In genomic region chr14:54652188-54652889, GRCh38 we compare ENCODE assay signal across 9 cellular contexts.
DNase-seq lines count a peak whose midpoint lies in the region; ATAC-seq, FAIRE-seq and TF ChIP-seq lines count a peak whose summit lies in the region.
"Had no signal": no experiment of that assay in that cellular context is flagged by ENCODE, and none has a peak within 500 bp of the region (broad histone marks: within the 10 kb centered on the region; RNA-seq: fewer than 3 reads in every experiment).

No MANE protein-coding gene starts in this region.

- H3K79me1 ChIP-seq in H1 (ENCODE audit: low read depth, low read length), result no peaks in the 10 kb centered on the region; the same call in 1 of the 2 replicates

- no peaks in the 10 kb centered on the region for H3K9me3 ChIP-seq in H1 (ENCODE audit: insufficient read depth in 2 of 2, low read depth in 1 of 2, low read length in 1 of 2)
- no peaks in the 10 kb centered on the region for H3K9me3 ChIP-seq in lower lobe of right lung
- no peaks in the 10 kb centered on the region for H3K9me3 ChIP-seq in aorta (ENCODE audit: control insufficient read depth, low read length)

- no peaks in the 10 kb centered on the region for H4K20me1 ChIP-seq in H1 (replicated peaks in 1 of 2; ENCODE audit: control insufficient read depth in 1 of 2, insufficient read depth in 2 of 2, low read length in 2 of 2)

- CTCF ChIA-PET in H1 (lab: Charles Lee; ENCODE audit: partially characterized antibody), result interaction anchor here (0.8 to 3.4 kb wide), 7 partner anchors 9 to 45 kb away, joined by 3 to 18 read pairs (median 3); no protein-coding TSS in a partner anchor
- CTCF ChIA-PET in activated CD8-positive, alpha-beta T cell treated with anti-CD3 and anti-CD28 coated beads for 36 hours (lab: Charles Lee), result interaction anchor here (1.2 kb wide), 1 partner anchor 78 kb away, joined by 4 read pairs; no protein-coding TSS in a partner anchor

- WGBS in H1 (ENCODE audit: extremely low coverage in 1 of 2, insufficient coverage in 1 of 2, insufficient read length in 1 of 2, insufficient replicate concordance in 2 of 2, low coverage in 1 of 2, low lambda C conversion rate in 2 of 2, missing lambda C conversion rate in 1 of 2), 2 experiments, result 55% methylated on average over 11 of the region's 11 CpGs; no CpG with 5 or more reads in 1 of the 2 experiments
- WGBS in aorta, 2 donors, result 1 to 7% methylated on average over 11 of the region's 11 CpGs

- TF ChIP-seq EP300 in H1 (IDR thresholded peaks at IDR 0.05; ENCODE audit: borderline replicate concordance in 1 of 2, low read depth in 2 of 2, low read length in 2 of 2), result peak in 1 of 2 experiments; percentile 27; a peak in 1 of 3 replicates

- DNase-seq in DMS53 (lab: John Stamatoyannopoulos, UW), result peak; percentile 18
- DNase-seq in DMS53 treated with DMSO at 0.1 percent for 48 hours (lab: John Stamatoyannopoulos, UW; ENCODE audit: unreplicated experiment), result no peak
- peak in 1 of 2 experiments; percentile 76 for DNase-seq in H1 (ENCODE audit: low read depth in 1 of 2, low spot score in 2 of 2)
- DNase-seq in lower lobe of right lung, result peak; percentile 73
- DNase-seq in aorta, result peak; percentile 90 to 93
- no peak for DNase-seq in natural killer cell
- DNase-seq in activated CD8-positive, alpha-beta T cell treated with anti-CD3 and anti-CD28 coated beads for 36 hours, result no peak
- DNase-seq: AML-193 had no signal

- H3K36me3 Mint-ChIP-seq in natural killer cell, result no peaks in the 10 kb centered on the region
- no peaks in the 10 kb centered on the region for H3K36me3 Mint-ChIP-seq in activated CD8-positive, alpha-beta T cell treated with anti-CD3 and anti-CD28 coated beads for 36 hours (ENCODE audit: low read depth)

- no peaks in the 10 kb centered on the region for H3K4me1 Mint-ChIP-seq in natural killer cell
- H3K4me1 Mint-ChIP-seq in activated CD8-positive, alpha-beta T cell treated with anti-CD3 and anti-CD28 coated beads for 36 hours (ENCODE audit: low read depth), result peaks cover 7% of the 10 kb centered on the region

- H3K23me2 ChIP-seq in H1 (ENCODE audit: low read depth, low read length), result no peaks in the 10 kb centered on the region

- H3K79me2 ChIP-seq in H1 (ENCODE audit: control insufficient read depth in 1 of 2, insufficient read depth in 2 of 2, low read length in 2 of 2), result no peaks in the 10 kb centered on the region

- H4K91ac ChIP-seq in H1 (replicated peaks; ENCODE audit: insufficient read length, low read length), result peak overlapping the region; percentile 32

- peak overlapping the region; percentile 22 to 43; a peak in 3 of 4 replicates for H3K4me2 ChIP-seq in H1 (ENCODE audit: insufficient read depth in 1 of 2, low read depth in 2 of 2, low read length in 2 of 2)

- no peaks in the 10 kb centered on the region for H3K27me3 ChIP-seq in H1 (replicated peaks in 1 of 4; ENCODE audit: control insufficient read depth in 3 of 4, extremely low read depth in 1 of 4, insufficient read depth in 3 of 4, low read length in 3 of 4)
- H3K27me3 ChIP-seq in lower lobe of right lung (ENCODE audit: low read depth), result no peaks in the 10 kb centered on the region
- H3K27me3 ChIP-seq in aorta (ENCODE audit: control insufficient read depth in 1 of 2, insufficient read depth in 2 of 2, low read length in 1 of 2), result no peaks in the 10 kb centered on the region

- POLR2A ChIA-PET in H1 (lab: Charles Lee; ENCODE audit: partially characterized antibody), result interaction anchor here (0.7 to 1.9 kb wide), 12 partner anchors 10 to 72 kb away, joined by 3 to 6 read pairs (median 4); no protein-coding TSS in a partner anchor
- POLR2A ChIA-PET in activated CD8-positive, alpha-beta T cell treated with anti-CD3 and anti-CD28 coated beads for 36 hours (lab: Charles Lee), result no interaction called here

- H2BK12ac ChIP-seq in H1 (ENCODE audit: low read depth, low read length), result peak overlapping the region; percentile 99

- peak overlapping the region; percentile 93; the same call in 1 of the 2 replicates for H2BK20ac ChIP-seq in H1 (ENCODE audit: low read length)

- ATAC-seq in lower lobe of right lung, result peak; percentile 91 to 94
- peak; percentile 92 for ATAC-seq in aorta (ENCODE audit: low FRiP score)
- no peak for ATAC-seq in natural killer cell
- no peak for ATAC-seq in HG03025 (IDR thresholded peaks at IDR 0.05; ENCODE audit: low FRiP score, unreplicated experiment)
- ATAC-seq in activated CD8-positive, alpha-beta T cell treated with anti-CD3 and anti-CD28 coated beads for 36 hours, result no peak

- H3K18ac ChIP-seq in H1 (ENCODE audit: extremely low read depth, low read length), result 0 out of 2 replicates have a peak overlapping the region, but pooled peaks have one; percentile 19

- H3K27ac Mint-ChIP-seq in natural killer cell, result no peak overlapping the region
- no peak overlapping the region for H3K27ac Mint-ChIP-seq in activated CD8-positive, alpha-beta T cell treated with anti-CD3 and anti-CD28 coated beads for 36 hours

- no peak overlapping the region for H2AFZ ChIP-seq in H1 (ENCODE audit: low read length)

- peak overlapping the region in 1 of 4 experiments; percentile 29; a peak in 1 of 8 replicates for H3K4me3 ChIP-seq in H1 (ENCODE audit: extremely low read depth in 1 of 4, insufficient read depth in 2 of 4, low read depth in 3 of 4, low read length in 4 of 4)
- H3K4me3 ChIP-seq in lower lobe of right lung, result peak overlapping the region; percentile 14
- peak overlapping the region in 1 of 2 donors; percentile 49 for H3K4me3 ChIP-seq in aorta (ENCODE audit: low read length in 2 of 2)

- TF ChIP-seq RAD21 in H1 (IDR thresholded peaks at IDR 0.05 in 1 of 2, conservative IDR thresholded peaks at IDR 0.05 in 1 of 2; ENCODE audit: low read depth in 2 of 2, low read length in 2 of 2), result no peak

- no peak overlapping the region for H3K23ac ChIP-seq in H1 (ENCODE audit: insufficient read length)

- H3K4ac ChIP-seq in H1 (replicated peaks; ENCODE audit: insufficient read length, low read depth, low read length), result no peak overlapping the region

- intact Hi-C loops in lower lobe of right lung (cut with DNase I), result no loop called here
- intact Hi-C loops in aorta (cut with DNase I), result loop anchor here (2.0 to 5.0 kb wide), 2 partner anchors 34 to 35 kb away; no protein-coding TSS in a partner anchor
- intact Hi-C loops in natural killer cell (cut with micrococcal nuclease), result no loop called here
- intact Hi-C loops in activated CD8-positive, alpha-beta T cell treated with anti-CD3 and anti-CD28 coated beads for 36 hours (cut with micrococcal nuclease), result no loop called here

- peak; percentile 42 for FAIRE-seq in H1 (lab: Jason Lieb, UNC)

- no peak overlapping the region for H2BK15ac ChIP-seq in H1 (ENCODE audit: low read length)

- no peak for TF ChIP-seq POLR2A in H1 (IDR thresholded peaks at IDR 0.05; ENCODE audit: control extremely low read depth in 1 of 2, low read depth in 2 of 2, low read length in 2 of 2)

- no peak for TF ChIP-seq CTCF in H1 (IDR thresholded peaks at IDR 0.05; ENCODE audit: control extremely low read depth in 1 of 3, insufficient read depth in 1 of 3, low read depth in 1 of 3, low read length in 3 of 3)
- TF ChIP-seq CTCF in lower lobe of right lung (IDR thresholded peaks at IDR 0.05), result no peak
- no peak for TF ChIP-seq CTCF in natural killer cell (IDR thresholded peaks at IDR 0.05)
- no peak for TF ChIP-seq CTCF in activated CD8-positive, alpha-beta T cell treated with anti-CD3 and anti-CD28 coated beads for 36 hours (IDR thresholded peaks at IDR 0.05)

- no peak overlapping the region for H4K5ac ChIP-seq in H1 (ENCODE audit: insufficient read length, low read depth, low read length)

- no peak overlapping the region for H3K56ac ChIP-seq in H1 (replicated peaks; ENCODE audit: insufficient read length, low read depth, low read length)

- no peak overlapping the region for H3K14ac ChIP-seq in H1 (ENCODE audit: insufficient read length)

- no peaks in the 10 kb centered on the region for H3K36me3 ChIP-seq in H1 (ENCODE audit: control insufficient read depth in 2 of 4, insufficient read depth in 4 of 4, low read length in 3 of 4)
- H3K36me3 ChIP-seq in lower lobe of right lung, result no peaks in the 10 kb centered on the region
- peaks cover 0 to 2% of the 10 kb centered on the region in 2 donors for H3K36me3 ChIP-seq in aorta (ENCODE audit: control insufficient read depth in 1 of 2, insufficient read depth in 2 of 2, low read length in 1 of 2)

- peak overlapping the region in 1 of 4 experiments; percentile 6; a peak in 1 of 7 replicates for H3K9ac ChIP-seq in H1 (replicated peaks in 1 of 4; ENCODE audit: extremely low read depth in 1 of 4, low read depth in 3 of 4, low read length in 3 of 4)

- H3K27me3 Mint-ChIP-seq in natural killer cell (ENCODE audit: low read depth in 2 of 2), result peaks cover 41 to 42% of the 10 kb centered on the region in 2 donors
- peaks cover 27% of the 10 kb centered on the region for H3K27me3 Mint-ChIP-seq in activated CD8-positive, alpha-beta T cell treated with anti-CD3 and anti-CD28 coated beads for 36 hours

- H3K4me1 ChIP-seq in H1 (replicated peaks in 1 of 4; ENCODE audit: control insufficient read depth in 3 of 4, insufficient read depth in 4 of 4, low read length in 3 of 4) (peaks cover 5 to 28% (median 9%) of the 10 kb centered on the region in 4 experiments; a peak in 6 of 7 replicates), lower lobe of right lung (peaks cover 56% of the 10 kb centered on the region), aorta (ENCODE audit: control insufficient read depth in 1 of 2, insufficient read depth in 2 of 2, low read length in 2 of 2) (peaks cover 5 to 12% of the 10 kb centered on the region in 2 donors)

- H2AK5ac ChIP-seq in H1 (ENCODE audit: low read depth, low read length), result peak overlapping the region; percentile 97; the same call in 1 of the 2 replicates

- no peak overlapping the region for H2BK120ac ChIP-seq in H1 (replicated peaks; ENCODE audit: low read depth, low read length)

- peak overlapping the region; percentile 93 for H2BK5ac ChIP-seq in H1 (ENCODE audit: low read depth, low read length)

- no peak overlapping the region for H3K4me3 Mint-ChIP-seq in natural killer cell
- no peak overlapping the region for H3K4me3 Mint-ChIP-seq in activated CD8-positive, alpha-beta T cell treated with anti-CD3 and anti-CD28 coated beads for 36 hours

- H3K27ac ChIP-seq in H1 (ENCODE audit: low read depth, low read length), result peak overlapping the region; percentile 37; the same call in 1 of the 2 replicates
- peak overlapping the region; percentile 76 for H3K27ac ChIP-seq in lower lobe of right lung
- H3K27ac ChIP-seq in aorta (ENCODE audit: low read depth in 1 of 2, low read length in 2 of 2), result peak overlapping the region; percentile 99 to 100

- no peak overlapping the region for H4K8ac ChIP-seq in H1 (ENCODE audit: extremely low read depth, insufficient read depth, low read length)

- H3K9me3 Mint-ChIP-seq in natural killer cell, result no peaks in the 10 kb centered on the region
- no peaks in the 10 kb centered on the region for H3K9me3 Mint-ChIP-seq in activated CD8-positive, alpha-beta T cell treated with anti-CD3 and anti-CD28 coated beads for 36 hours

TF ChIP-seq in H1, 55 proteins besides CTCF, POLR2A, EP300 and RAD21 (continues in another document):
- no peak for TF ChIP-seq SRF (IDR thresholded peaks at IDR 0.05; ENCODE audit: low read depth, low read length)

Comparison
In these comparisons a context has a peak if more than half of its experiments do, and no peak if none do; other contexts are left out.
1. DNase-seq: peak in DMS53 (single experiment), lower lobe of right lung (single experiment) and aorta (2 of 2); none in DMS53 treated with DMSO at 0.1 percent for 48 hours (single experiment), natural killer cell (single experiment) and activated CD8-positive, alpha-beta T cell treated with anti-CD3 and anti-CD28 coated beads for 36 hours (single experiment).
2. H3K27ac ChIP-seq: peak in every context shown above with its lines; median percentile 100 in aorta; 76 in lower lobe of right lung; 37 in H1.
3. ATAC-seq: peak in lower lobe of right lung (2 of 2) and aorta (single experiment); none in natural killer cell (0 of 3), HG03025 (single experiment) and activated CD8-positive, alpha-beta T cell treated with anti-CD3 and anti-CD28 coated beads for 36 hours (single experiment).
4. intact Hi-C loops: an anchor here in aorta (2.0 to 5.0 kb wide); none called in lower lobe of right lung, natural killer cell and activated CD8-positive, alpha-beta T cell treated with anti-CD3 and anti-CD28 coated beads for 36 hours.